ENCODE assay signal across 20 cellular contexts in the genomic region with DNA sequence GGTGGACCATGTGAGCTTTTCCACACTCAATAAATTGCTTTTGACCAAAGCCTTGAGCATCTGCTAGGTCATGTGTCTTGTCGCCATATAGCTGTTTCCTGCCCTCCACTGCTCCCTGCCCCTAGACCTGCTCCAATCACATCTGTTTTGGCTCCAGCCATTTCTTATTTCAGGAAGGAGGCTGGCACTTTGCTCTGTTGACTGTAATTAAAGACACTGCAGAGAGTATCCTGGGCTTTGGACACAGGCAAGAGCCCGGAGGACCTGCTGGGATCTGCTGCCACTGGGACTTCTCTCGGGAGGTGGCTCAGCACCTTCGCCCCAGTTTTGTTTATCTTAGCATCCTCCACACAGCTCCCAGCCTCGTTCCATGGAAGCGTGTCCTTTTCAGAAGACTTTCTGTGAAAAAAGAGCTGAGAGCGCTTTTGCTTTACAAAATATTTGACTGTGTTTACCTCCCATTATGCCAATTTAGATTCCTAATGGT.
"Had no signal": no experiment of that assay in that cellular context is flagged by ENCODE, and none has a peak within 500 bp of the region (broad histone marks: within the 10 kb centered on the region; RNA-seq: fewer than 3 reads in every experiment).

No MANE protein-coding gene starts in this region.

- H3K27ac ChIP-seq: colonic mucosa, epithelial cell of prostate, foreskin keratinocyte, gastroesophageal sphincter, heart left ventricle, hepatocyte, left ventricle myocardium inferior, lower lobe of right lung had no signal

- H3K27me3 ChIP-seq: colonic mucosa, foreskin keratinocyte, gastroesophageal sphincter, heart left ventricle, hepatocyte had no signal

- H3K36me3 ChIP-seq: colonic mucosa, gastroesophageal sphincter, heart left ventricle, left ventricle myocardium inferior, lower lobe of right lung had no signal

- H3K4me3 ChIP-seq: colonic mucosa, gastroesophageal sphincter, heart left ventricle, hepatocyte, left ventricle myocardium inferior, lower lobe of right lung, mucosa of descending colon had no signal

- DNase-seq: cerebellar nuclear complex; colonic mucosa; cortex of kidney; effector CD8-positive, alpha-beta T cell; effector memory CD8-positive, alpha-beta T cell; endodermal cell; erythroblast; foreskin keratinocyte; heart left ventricle; hypothalamus; immature natural killer cell; left cardiac atrium; left ventricle myocardium inferior; lower lobe of right lung; mesenchymal stem cell; mucosa of descending colon; naive B cell had no signal

- H3K4me1 ChIP-seq: colonic mucosa, foreskin keratinocyte, gastroesophageal sphincter, heart left ventricle, left ventricle myocardium inferior, lower lobe of right lung had no signal

- H3K9me3 ChIP-seq: colonic mucosa, gastroesophageal sphincter, left ventricle myocardium inferior, lower lobe of right lung, mucosa of descending colon had no signal
